ENCODE assay signal across 2 cellular contexts in the genomic region with DNA sequence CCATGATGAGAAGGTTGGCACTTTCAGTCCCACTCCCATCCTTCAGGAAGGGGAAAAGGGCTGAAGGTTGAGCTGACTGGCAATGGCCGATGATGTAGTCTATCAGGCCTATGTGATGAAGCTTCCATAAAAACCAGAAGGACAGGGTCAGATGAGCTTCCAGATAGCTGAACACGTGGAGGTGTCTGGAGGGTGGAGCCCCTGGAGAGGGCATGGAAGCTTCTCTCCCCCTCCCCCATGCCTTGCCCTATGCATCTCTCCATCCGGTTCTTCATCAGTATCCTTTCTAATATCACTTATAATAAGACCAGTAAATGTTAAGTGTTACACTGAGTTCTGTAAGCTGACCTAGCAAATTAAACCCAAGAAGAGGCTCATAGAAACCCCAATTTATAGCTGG.
TF ChIP-seq lines count a peak whose summit lies in the region.

No MANE protein-coding gene starts in this region.

TF ChIP-seq in A549, 52 proteins besides CTCF, POLR2A, EP300 and RAD21:
- TF ChIP-seq, protein P1, sequence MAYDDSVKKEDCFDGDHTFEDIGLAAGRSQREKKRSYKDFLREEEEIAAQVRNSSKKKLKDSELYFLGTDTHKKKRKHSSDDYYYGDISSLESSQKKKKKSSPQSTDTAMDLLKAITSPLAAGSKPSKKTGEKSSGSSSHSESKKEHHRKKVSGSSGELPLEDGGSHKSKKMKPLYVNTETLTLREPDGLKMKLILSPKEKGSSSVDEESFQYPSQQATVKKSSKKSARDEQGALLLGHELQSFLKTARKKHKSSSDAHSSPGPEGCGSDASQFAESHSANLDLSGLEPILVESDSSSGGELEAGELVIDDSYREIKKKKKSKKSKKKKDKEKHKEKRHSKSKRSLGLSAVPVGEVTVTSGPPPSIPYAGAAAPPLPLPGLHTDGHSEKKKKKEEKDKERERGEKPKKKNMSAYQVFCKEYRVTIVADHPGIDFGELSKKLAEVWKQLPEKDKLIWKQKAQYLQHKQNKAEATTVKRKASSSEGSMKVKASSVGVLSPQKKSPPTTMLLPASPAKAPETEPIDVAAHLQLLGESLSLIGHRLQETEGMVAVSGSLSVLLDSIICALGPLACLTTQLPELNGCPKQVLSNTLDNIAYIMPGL (CRISPR knock-in tag; IDR thresholded peaks at IDR 0.05; ENCODE audit: borderline replicate concordance): no peak
- TF ChIP-seq POLR2AphosphoS2 (conservative IDR thresholded peaks at IDR 0.05; ENCODE audit: low read length): peak; percentile 58

TF ChIP-seq in GM12891, 5 proteins besides CTCF, POLR2A, EP300 and RAD21:
- TF ChIP-seq TAF1 (IDR thresholded peaks at IDR 0.05; ENCODE audit: low read depth, low read length) (no peak), POLR2AphosphoS5 (IDR thresholded peaks at IDR 0.05; ENCODE audit: low read depth, low read length) (peak; percentile 60; the same call in 1 of the 2 replicates)
